In genomic region chr3:27684302-27684701, GRCh38 we compare ENCODE assay signal across 25 cellular contexts. TPM values are rescaled to one million over a fixed set of nuclear protein-coding genes. Genes with fewer than 3 reads are reported as not detected.
"Had no signal": no experiment of that assay in that cellular context is flagged by ENCODE, and none has a peak within 500 bp of the region (broad histone marks: within the 10 kb centered on the region; RNA-seq: fewer than 3 reads in every experiment).

No MANE protein-coding gene starts in this region.

- H3K4me3 Mint-ChIP-seq: T-cell had no signal

- H3K9me3 ChIP-seq: SK-N-SH had no signal

- DNase-seq: Kasumi-1, MM.1S, NCI-H1092 treated with DMSO at 0.1 percent for 48 hours, NCI-H1436, NCI-H187, NCI-H2029, NCI-H2081 treated with DMSO at 0.1 percent for 48 hours, NCI-H2171, NCI-H226, NCI-H446, NCI-H510A, NCI-H524 treated with DMSO at 0.1 percent for 48 hours, NCI-H69, NCI-H774, PC-3, SHP77, SK-N-SH, SW 1271, T-cell had no signal

- H3K9ac ChIP-seq: KMS-11, SK-N-SH had no signal

- H3K36me3 Mint-ChIP-seq: T-cell had no signal

- H3K4me2 ChIP-seq: KMS-11, SK-N-SH had no signal

- ATAC-seq: Panc1, PC-3, T-cell had no signal

- FAIRE-seq: HTR-8/SVneo had no signal

- H3K27ac ChIP-seq: HL-60, KMS-11, RWPE1 had no signal

- H3K27ac Mint-ChIP-seq: T-cell had no signal

RNA-seq across cellular contexts. Expression of gene EOMES, which starts 37.8 kb away (rescaled TPM):
- total RNA-seq: OCI-LY7 had no signal
- polyA plus RNA-seq: SK-N-SH had no signal
